In the genomic region with DNA sequence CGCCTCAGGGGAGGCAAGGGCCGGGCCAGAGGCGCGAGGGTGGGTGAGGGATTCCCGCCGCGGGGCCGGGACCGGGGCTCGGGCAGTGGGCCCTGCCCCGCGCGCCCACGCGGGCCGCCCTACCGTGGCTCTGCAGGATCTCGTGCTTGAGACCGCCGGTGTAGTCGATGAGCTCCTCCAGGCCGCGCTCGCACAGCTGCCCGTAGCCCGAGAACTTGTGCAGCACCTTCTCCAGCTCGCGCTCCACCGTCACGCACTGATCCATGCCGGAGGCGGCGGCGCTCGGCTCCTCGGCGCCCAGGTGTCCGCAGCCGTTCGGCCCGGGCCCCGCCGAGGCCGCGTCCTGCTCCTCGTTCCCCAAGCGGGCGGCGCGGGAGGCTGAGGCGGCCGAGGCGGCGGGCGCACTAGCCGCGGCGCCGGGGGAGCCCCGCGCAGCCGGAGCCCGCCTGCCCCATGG, we compare ENCODE assay signal across 7 cellular contexts. TPM values are rescaled to one million over a fixed set of nuclear protein-coding genes. Genes with fewer than 3 reads are reported as not detected.
DNase-seq lines count a peak whose midpoint lies in the region; ATAC-seq and TF ChIP-seq lines count a peak whose summit lies in the region.
"Not testable (repeated sequence)": the region's sequence is repeated elsewhere in the genome, so short reads cannot be mapped to it uniquely, and the experiment has no call there.

No MANE protein-coding gene starts in this region.

- H3K36me3 ChIP-seq in MM.1S (replicated peaks; ENCODE audit: insufficient read depth, low read length); ectodermal cell (ENCODE audit: control insufficient read depth, insufficient read depth, low read length); skeletal muscle satellite cell (ENCODE audit: insufficient read depth, low read length): not testable (repeated sequence)

- not testable (repeated sequence) for H2AFZ ChIP-seq in MM.1S (ENCODE audit: low read length)

- TF ChIP-seq CTCF in MM.1S (IDR thresholded peaks at IDR 0.05; ENCODE audit: low read length), result not testable (repeated sequence)

- peak overlapping the region; percentile 63 for H3K4me3 ChIP-seq in MM.1S (ENCODE audit: low read length)
- H3K4me3 ChIP-seq in ectodermal cell (ENCODE audit: insufficient read depth, low read depth, low read length), result peak overlapping the region; percentile 53
- H3K4me3 ChIP-seq in skeletal muscle satellite cell (ENCODE audit: low read length), result peak overlapping the region; percentile 76

- not testable (repeated sequence) for H3K4me2 ChIP-seq in MM.1S (ENCODE audit: low read depth, low read length)
- peak overlapping the region; percentile 84 for H3K4me2 ChIP-seq in skeletal muscle satellite cell (ENCODE audit: low read length)

- 0 to 1% methylated on average over 34 to 35 of the region's 63 CpGs for WGBS in ectodermal cell, 2 experiments

- H4K20me1 ChIP-seq in MM.1S (ENCODE audit: insufficient read depth, low read length), result not testable (repeated sequence)

- not testable (repeated sequence) for H3K4me1 ChIP-seq in MM.1S (ENCODE audit: low read length); ectodermal cell (ENCODE audit: control insufficient read depth, insufficient read depth, low read length); skeletal muscle satellite cell (ENCODE audit: control insufficient read depth, insufficient read depth, low read length)

- H3K9me3 ChIP-seq in MM.1S (replicated peaks; ENCODE audit: insufficient read depth, low read length); ectodermal cell (ENCODE audit: control insufficient read depth, low read length); skeletal muscle satellite cell (replicated peaks; ENCODE audit: low read length): not testable (repeated sequence)

- not testable (repeated sequence) for H3F3A ChIP-seq in MM.1S (ENCODE audit: insufficient read depth, low read length)

- intact Hi-C loops in left colon (cut with DNase I, micrococcal nuclease), result not testable (repeated sequence)

- H3K79me2 ChIP-seq in MM.1S (ENCODE audit: low read length), result peaks cover 17% of the 10 kb centered on the region

- H3K9me2 ChIP-seq in MM.1S (replicated peaks; ENCODE audit: insufficient read depth, low read length), result not testable (repeated sequence)

- DNase-seq in MM.1S (peak; percentile 63), left colon (peak; percentile 47 to 62)
- DNase-seq in activated CD8-positive, alpha-beta memory T cell treated with anti-CD3 and anti-CD28 coated beads, Interleukin-2, amount 50 U/mL, for 48 hours, result peak; percentile 79

- H3K9ac ChIP-seq in MM.1S (ENCODE audit: low read length), result peak overlapping the region; percentile 60; the same call in 1 of the 2 replicates
- peak overlapping the region; percentile 83 for H3K9ac ChIP-seq in skeletal muscle satellite cell (ENCODE audit: low read depth, low read length)

- H3K27me3 ChIP-seq in MM.1S (replicated peaks; ENCODE audit: insufficient read depth, low read length); ectodermal cell (ENCODE audit: control insufficient read depth, insufficient read depth, low read length, poor library complexity, severe bottlenecking); skeletal muscle satellite cell (ENCODE audit: control insufficient read depth, insufficient read depth, low read length): not testable (repeated sequence)

- peak overlapping the region; percentile 71; the same call in 1 of the 2 replicates for H3K27ac ChIP-seq in MM.1S (ENCODE audit: low read length)
- peak overlapping the region; percentile 81 for H3K27ac ChIP-seq in ectodermal cell (ENCODE audit: insufficient read depth, low read depth, low read length, poor library complexity, severe bottlenecking)

- ATAC-seq in GM18861 (IDR thresholded peaks at IDR 0.05; ENCODE audit: unreplicated experiment) (peak; percentile 26), HG02840 (IDR thresholded peaks at IDR 0.05; ENCODE audit: low FRiP score, unreplicated experiment) (peak; percentile 31), left colon (peak; percentile 14)

RNA-seq across cellular contexts. Expression of a gene that starts 54.2 kb away (rescaled TPM):
- 2.1 TPM for polyA plus RNA-seq in ectodermal cell (2013, experiment 1 of 4)
- 2.3 TPM for polyA plus RNA-seq in ectodermal cell (2013, experiment 2 of 4)
- 1.4 TPM for polyA plus RNA-seq in ectodermal cell (2013, experiment 3 of 4)
- 1.3 TPM for polyA plus RNA-seq in ectodermal cell (2013, experiment 4 of 4)
- 1 to 10 TPM; 1.6 to 1.9 TPM for total RNA-seq in left colon
- total RNA-seq in skeletal muscle satellite cell (2012; rRNA removed), result 0.44 and 0.51 TPM in 2 replicates

Comparison
In these comparisons a context has a peak if more than half of its experiments do, and no peak if none do; other contexts are left out.
1. Peak in every context shown above with its lines: DNase-seq, ATAC-seq, H3K4me3 ChIP-seq and H3K27ac ChIP-seq.